Comparison of ENCODE assay signal across 13 cellular contexts in genomic region chr9:33135086-33135958, GRCh38. TPM values are rescaled to one million over a fixed set of nuclear protein-coding genes. Genes with fewer than 3 reads are reported as not detected.
DNase-seq lines count a peak whose midpoint lies in the region; ATAC-seq and TF ChIP-seq lines count a peak whose summit lies in the region.
"Had no signal": no experiment of that assay in that cellular context is flagged by ENCODE, and none has a peak within 500 bp of the region (broad histone marks: within the 10 kb centered on the region; RNA-seq: fewer than 3 reads in every experiment).

No MANE protein-coding gene starts in this region.

- no peaks in the 10 kb centered on the region for H3K27me3 Mint-ChIP-seq in activated CD4-positive, alpha-beta T cell treated with anti-CD3 and anti-CD28 coated beads for 36 hours
- no peaks in the 10 kb centered on the region for H3K27me3 Mint-ChIP-seq in activated CD4-positive, alpha-beta memory T cell treated with anti-CD3 and anti-CD28 coated beads for 36 hours
- H3K27me3 Mint-ChIP-seq: activated CD8-positive, alpha-beta memory T cell treated with anti-CD3 and anti-CD28 coated beads, Interleukin-2, amount 10 ng/mL, durations not matched to agents 7 days and 5 days had no signal

- H3K4me1 ChIP-seq in colonic mucosa: peaks cover 12% of the 10 kb centered on the region

- intact Hi-C loops in activated CD4-positive, alpha-beta T cell treated with anti-CD3 and anti-CD28 coated beads for 36 hours (cut with DNase I, micrococcal nuclease): no loop called here
- intact Hi-C loops in activated CD4-positive, alpha-beta memory T cell treated with anti-CD3 and anti-CD28 coated beads for 36 hours (cut with micrococcal nuclease): no loop called here
- intact Hi-C loops in colonic mucosa (cut with DNase I): no loop called here

- H3K9me3 Mint-ChIP-seq in activated CD4-positive, alpha-beta T cell treated with anti-CD3 and anti-CD28 coated beads for 36 hours (ENCODE audit: low read depth): no peaks in the 10 kb centered on the region
- H3K9me3 Mint-ChIP-seq in activated CD4-positive, alpha-beta memory T cell treated with anti-CD3 and anti-CD28 coated beads for 36 hours: no peaks in the 10 kb centered on the region

- TF ChIP-seq CTCF in colonic mucosa (IDR thresholded peaks at IDR 0.05): no peak

- no peak overlapping the region for H3K27ac ChIP-seq in colonic mucosa

- ATAC-seq in activated CD4-positive, alpha-beta T cell treated with anti-CD3 and anti-CD28 coated beads for 36 hours: no peak
- ATAC-seq in HG03469 (IDR thresholded peaks at IDR 0.05; ENCODE audit: unreplicated experiment): no peak
- ATAC-seq: activated CD8-positive, alpha-beta memory T cell treated with anti-CD3 and anti-CD28 coated beads, Interleukin-2, amount 10 ng/mL, durations not matched to agents 7 days and 5 days; body of pancreas had no signal

- POLR2A ChIA-PET in activated CD4-positive, alpha-beta T cell treated with anti-CD3 and anti-CD28 coated beads for 36 hours (lab: Charles Lee): no interaction called here
- POLR2A ChIA-PET in activated CD4-positive, alpha-beta memory T cell treated with anti-CD3 and anti-CD28 coated beads for 36 hours (lab: Charles Lee): no interaction called here

- H3K4me3 Mint-ChIP-seq in activated CD4-positive, alpha-beta T cell treated with anti-CD3 and anti-CD28 coated beads for 36 hours: no peak overlapping the region
- H3K4me3 Mint-ChIP-seq in activated CD4-positive, alpha-beta memory T cell treated with anti-CD3 and anti-CD28 coated beads for 36 hours: no peak overlapping the region
- H3K4me3 Mint-ChIP-seq: activated CD8-positive, alpha-beta memory T cell treated with anti-CD3 and anti-CD28 coated beads, Interleukin-2, amount 10 ng/mL, durations not matched to agents 7 days and 5 days had no signal

- no peak overlapping the region for H3K9ac ChIP-seq in colonic mucosa (ENCODE audit: low read depth in 2 of 2, low read length in 2 of 2)

- H3K4me3 ChIP-seq in colonic mucosa: no peak overlapping the region
- H3K4me3 ChIP-seq: body of pancreas had no signal

- no peaks in the 10 kb centered on the region for H3K36me3 ChIP-seq in colonic mucosa

- no peaks in the 10 kb centered on the region for H3K9me3 ChIP-seq in colonic mucosa
- H3K9me3 ChIP-seq: body of pancreas had no signal

- CTCF ChIA-PET in activated CD4-positive, alpha-beta T cell treated with anti-CD3 and anti-CD28 coated beads for 36 hours (lab: Charles Lee): interaction anchor here (1.0 to 1.2 kb wide), 2 partner anchors 36 to 91 kb away, joined by 3 read pairs; no protein-coding TSS in a partner anchor
- CTCF ChIA-PET in activated CD4-positive, alpha-beta memory T cell treated with anti-CD3 and anti-CD28 coated beads for 36 hours (lab: Charles Lee): no interaction called here

- DNase-seq in activated CD4-positive, alpha-beta T cell treated with anti-CD3 and anti-CD28 coated beads for 36 hours: no peak
- no peak for DNase-seq in activated CD4-positive, alpha-beta T cell treated with anti-CD3 and anti-CD28 coated beads, Interleukin-2, amount 50 U/mL, for 4 hours
- DNase-seq in activated CD4-positive, alpha-beta memory T cell treated with anti-CD3 and anti-CD28 coated beads for 36 hours: peak; percentile 7
- peak; percentile 53 for DNase-seq in left kidney (ENCODE audit: low read depth, low spot score)
- DNase-seq in stimulated activated CD8-positive, alpha-beta memory T cell treated with anti-CD3 and anti-CD28 coated beads, Interleukin-4, amount 100 ng/mL, for 48 hours: peak; percentile 22
- no peak for DNase-seq in colonic mucosa
- no peak for DNase-seq in NCI-H1436 (lab: John Stamatoyannopoulos, UW)
- DNase-seq: activated CD8-positive, alpha-beta memory T cell treated with anti-CD3 and anti-CD28 coated beads, Interleukin-2, amount 10 ng/mL, durations not matched to agents 7 days and 5 days; Karpas-422; NCI-H446; occipital lobe had no signal

- H3K27me3 ChIP-seq in colonic mucosa: no peaks in the 10 kb centered on the region
- H3K27me3 ChIP-seq: body of pancreas had no signal

- H3K27ac Mint-ChIP-seq in activated CD4-positive, alpha-beta T cell treated with anti-CD3 and anti-CD28 coated beads for 36 hours: peak overlapping the region; percentile 4
- peak overlapping the region; percentile 61 for H3K27ac Mint-ChIP-seq in activated CD4-positive, alpha-beta memory T cell treated with anti-CD3 and anti-CD28 coated beads for 36 hours

- H3K36me3 Mint-ChIP-seq in activated CD4-positive, alpha-beta T cell treated with anti-CD3 and anti-CD28 coated beads for 36 hours (ENCODE audit: low read depth): peaks cover 22% of the 10 kb centered on the region
- H3K36me3 Mint-ChIP-seq in activated CD4-positive, alpha-beta memory T cell treated with anti-CD3 and anti-CD28 coated beads for 36 hours: peaks cover 31% of the 10 kb centered on the region

- H3K4me1 Mint-ChIP-seq in activated CD4-positive, alpha-beta T cell treated with anti-CD3 and anti-CD28 coated beads for 36 hours: peaks cover 66% of the 10 kb centered on the region
- H3K4me1 Mint-ChIP-seq in activated CD4-positive, alpha-beta memory T cell treated with anti-CD3 and anti-CD28 coated beads for 36 hours (ENCODE audit: low read depth): peaks cover 75% of the 10 kb centered on the region

RNA-seq across cellular contexts. Expression of gene B4GALT1, which starts 31.8 kb away (rescaled TPM):
- 10 to 100 TPM; 44.5 to 47.1 TPM for total RNA-seq in activated CD4-positive, alpha-beta T cell treated with anti-CD3 and anti-CD28 coated beads for 36 hours
- total RNA-seq in activated CD4-positive, alpha-beta memory T cell treated with anti-CD3 and anti-CD28 coated beads for 36 hours: 10 to 100 TPM; 76.6 to 78.0 TPM
- 10 to 100 TPM; 76.9 to 78.7 TPM for total RNA-seq in colonic mucosa

RNA-seq across cellular contexts. Expression of gene SMU1, which starts 58.8 kb away (rescaled TPM):
- 10 to 100 TPM; 23.2 to 29.6 TPM for total RNA-seq in activated CD4-positive, alpha-beta T cell treated with anti-CD3 and anti-CD28 coated beads for 36 hours
- 10 to 100 TPM; 25.8 to 26.1 TPM for total RNA-seq in activated CD4-positive, alpha-beta memory T cell treated with anti-CD3 and anti-CD28 coated beads for 36 hours
- 10 to 100 TPM; 17.4 to 18.7 TPM for total RNA-seq in colonic mucosa

Comparison
In these comparisons a context has a peak if more than half of its experiments do, and no peak if none do; other contexts are left out.
1. DNase-seq: peak in activated CD4-positive, alpha-beta memory T cell treated with anti-CD3 and anti-CD28 coated beads for 36 hours (single experiment), left kidney (single experiment) and stimulated activated CD8-positive, alpha-beta memory T cell treated with anti-CD3 and anti-CD28 coated beads, Interleukin-4, amount 100 ng/mL, for 48 hours (single experiment); none in activated CD4-positive, alpha-beta T cell treated with anti-CD3 and anti-CD28 coated beads for 36 hours (single experiment), activated CD4-positive, alpha-beta T cell treated with anti-CD3 and anti-CD28 coated beads, Interleukin-2, amount 50 U/mL, for 4 hours (0 of 2), colonic mucosa (single experiment) and NCI-H1436 (single experiment).